In genomic region chr16:87552072-87552718, GRCh38 we compare ENCODE assay signal across 2 cellular contexts.
TF ChIP-seq lines count a peak whose summit lies in the region.

No MANE protein-coding gene starts in this region.

TF ChIP-seq in HCT116, 20 proteins besides CTCF, POLR2A, EP300 and RAD21:
- TF ChIP-seq ZBTB33 (IDR thresholded peaks at IDR 0.05; ENCODE audit: extremely low read depth, insufficient replicate concordance, low read length) = no peak
- no peak for TF ChIP-seq SIN3A (IDR thresholded peaks at IDR 0.05; ENCODE audit: low read depth)
- TF ChIP-seq REST (IDR thresholded peaks at IDR 0.05; ENCODE audit: low read depth) = no peak
- no peak for TF ChIP-seq TCF7L2 (IDR thresholded peaks at IDR 0.05; ENCODE audit: borderline replicate concordance, extremely low read depth, insufficient read depth, insufficient read length)
- no peak for TF ChIP-seq ZFX (IDR thresholded peaks at IDR 0.05)
- TF ChIP-seq SP1 (IDR thresholded peaks at IDR 0.05; ENCODE audit: low read depth) = no peak
- TF ChIP-seq CBX3 (IDR thresholded peaks at IDR 0.05; ENCODE audit: low read depth) = no peak
- TF ChIP-seq JUND (IDR thresholded peaks at IDR 0.05) = no peak
- TF ChIP-seq ATF3 (IDR thresholded peaks at IDR 0.05) = no peak
- TF ChIP-seq ELF1 (IDR thresholded peaks at IDR 0.05; ENCODE audit: borderline replicate concordance, low read depth) = no peak
- no peak for TF ChIP-seq MAX (IDR thresholded peaks at IDR 0.05)
- no peak for TF ChIP-seq YY1 (IDR thresholded peaks at IDR 0.05; ENCODE audit: extremely low read depth, insufficient replicate concordance, low read depth, low read length)

TF ChIP-seq in H1, 55 proteins besides CTCF, POLR2A, EP300 and RAD21:
- TF ChIP-seq GTF2F1 (IDR thresholded peaks at IDR 0.05; ENCODE audit: borderline replicate concordance, low read depth, low read length) = no peak
- TF ChIP-seq RFX5 (IDR thresholded peaks at IDR 0.05; ENCODE audit: borderline replicate concordance, low read depth, low read length) = no peak
- TF ChIP-seq CTBP2 (IDR thresholded peaks at IDR 0.05; ENCODE audit: borderline replicate concordance, insufficient read depth, insufficient read length, low read length) = no peak
- no peak for TF ChIP-seq MAX (IDR thresholded peaks at IDR 0.05)
- no peak for TF ChIP-seq BRCA1 (IDR thresholded peaks at IDR 0.05; ENCODE audit: low read depth, low read length)
- TF ChIP-seq SP1 (IDR thresholded peaks at IDR 0.05; ENCODE audit: low read depth, low read length) = no peak
- TF ChIP-seq TAF7 (optimal IDR thresholded peaks at IDR 0.05; ENCODE audit: borderline replicate concordance, low read depth, low read length) = no peak
- no peak for TF ChIP-seq SIRT6 (IDR thresholded peaks at IDR 0.05; ENCODE audit: low read length)
